In the genomic region with DNA sequence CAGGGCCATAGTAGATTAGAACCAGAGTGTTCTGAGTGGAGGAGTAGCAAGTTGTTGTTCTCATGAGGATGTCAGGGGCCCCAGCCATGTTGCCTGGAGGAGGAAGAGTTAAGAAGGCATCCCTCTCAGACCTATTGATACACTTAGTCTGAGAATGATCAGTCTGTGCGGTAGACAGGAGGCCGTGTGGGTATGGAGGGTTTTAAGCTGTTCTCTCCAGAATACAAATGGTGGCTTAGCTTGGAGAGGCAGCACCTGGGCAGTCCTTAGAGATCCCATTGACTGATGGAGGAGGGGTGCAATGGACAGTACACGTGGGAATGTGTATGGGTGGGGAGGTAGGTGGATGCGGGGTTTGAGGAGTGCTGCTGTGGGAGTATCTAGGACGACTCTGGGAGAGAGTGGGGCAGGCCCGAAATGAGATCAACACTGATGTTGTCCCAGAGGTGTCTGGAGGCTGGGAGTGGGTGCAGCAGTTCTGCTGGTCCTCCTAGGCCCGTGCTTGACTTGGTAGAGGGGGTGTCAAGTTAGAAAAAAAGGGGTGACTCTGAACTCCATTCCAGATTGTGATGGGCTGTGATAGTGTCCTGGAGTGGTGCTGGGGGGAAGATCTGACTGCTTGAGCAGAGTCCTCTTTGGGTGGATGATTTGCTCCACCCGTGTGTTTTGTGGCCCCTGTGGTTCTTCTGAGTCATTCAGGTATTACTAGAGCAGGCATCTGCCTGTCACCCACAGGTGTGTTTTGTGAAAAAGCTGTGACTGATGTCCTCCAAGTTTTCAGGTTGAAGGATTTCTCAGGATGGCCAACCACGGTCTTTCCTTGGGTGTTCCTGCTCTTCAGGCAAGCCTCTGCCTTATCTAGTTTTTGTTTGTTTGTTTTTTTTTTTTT, we compare ENCODE assay signal across 20 cellular contexts. TPM values are rescaled to one million over a fixed set of nuclear protein-coding genes. Genes with fewer than 3 reads are reported as not detected.
DNase-seq lines count a peak whose midpoint lies in the region; ATAC-seq and TF ChIP-seq lines count a peak whose summit lies in the region.
"Had no signal": no experiment of that assay in that cellular context is flagged by ENCODE, and none has a peak within 500 bp of the region (broad histone marks: within the 10 kb centered on the region; RNA-seq: fewer than 3 reads in every experiment).

No MANE protein-coding gene starts in this region.

- WGBS in suprapubic skin: 72% methylated on average over 9 of the region's 9 CpGs

- POLR2A ChIA-PET in A673 (lab: Charles Lee; ENCODE audit: low non-redundant PET): interaction anchor here (0.5 kb wide), 1 partner anchor 22 kb away, joined by 11 read pairs; no protein-coding TSS in a partner anchor

- H3K9me3 Mint-ChIP-seq in CD4-positive, CD25-positive, alpha-beta regulatory T cell: no peaks in the 10 kb centered on the region
- H3K9me3 Mint-ChIP-seq in activated T-helper 17 cell treated with anti-CD3 and anti-CD28 coated beads, Interleukin-2, amount 50 U/mL, for 72 hours: no peaks in the 10 kb centered on the region
- H3K9me3 Mint-ChIP-seq: natural killer cell had no signal

- CTCF ChIA-PET in A673 (lab: Charles Lee): no interaction called here

- DNase-seq in CD4-positive, CD25-positive, alpha-beta regulatory T cell: peak in 1 of 3 donors; percentile 79
- DNase-seq in GM12865 (ENCODE audit: low read depth) (peak; percentile 66), kidney tubule cell (ENCODE audit: low spot score) (peak; percentile 40), left cardiac atrium (no peak), A673 (ENCODE audit: low spot score) (no peak), suprapubic skin (ENCODE audit: low spot score in 2 of 2) (no peak)
- DNase-seq: effector memory CD4-positive, alpha-beta T cell; foreskin fibroblast; lower lobe of right lung; natural killer cell; NCI-H2107; NCI-H82; stimulated activated naive CD4-positive, alpha-beta T cell treated with Interleukin-2 at 50 U/mL for 16 hours; SW 1271 had no signal

- H3K27me3 ChIP-seq in CD4-positive, CD25-positive, alpha-beta regulatory T cell (ENCODE audit: control insufficient read depth, insufficient read depth, low read length): no peaks in the 10 kb centered on the region
- H3K27me3 ChIP-seq in A673 (replicated peaks; ENCODE audit: insufficient read depth, low read depth, low read length, poor library complexity) (no peaks in the 10 kb centered on the region), suprapubic skin (no peaks in the 10 kb centered on the region)
- H3K27me3 ChIP-seq: BLaER1, cardiac muscle cell, right atrium auricular region had no signal

- H3K4me3 Mint-ChIP-seq in CD4-positive, CD25-positive, alpha-beta regulatory T cell: peak overlapping the region in 2 of 4 donors; percentile 22 to 66
- H3K4me3 Mint-ChIP-seq in activated T-helper 17 cell treated with anti-CD3 and anti-CD28 coated beads, Interleukin-2, amount 50 U/mL, for 72 hours: peak overlapping the region; percentile 94
- H3K4me3 Mint-ChIP-seq: natural killer cell had no signal

- ATAC-seq in CD4-positive, CD25-positive, alpha-beta regulatory T cell (ENCODE audit: low read depth in 2 of 2): no peak
- ATAC-seq in activated T-helper 17 cell treated with anti-CD3 and anti-CD28 coated beads, Interleukin-2, amount 50 U/mL, for 72 hours (replicated peaks): peak; percentile 30
- ATAC-seq in GM18907 (IDR thresholded peaks at IDR 0.05; ENCODE audit: unreplicated experiment) (no peak), left cardiac atrium (no peak)
- ATAC-seq: HCT116, lower lobe of right lung, natural killer cell had no signal

- intact Hi-C loops in left cardiac atrium (cut with DNase I) (no loop called here), A673 (cut with micrococcal nuclease; ENCODE audit: unreplicated experiment) (no loop called here)

- H3K9me3 ChIP-seq in CD4-positive, CD25-positive, alpha-beta regulatory T cell (ENCODE audit: control insufficient read depth in 2 of 2, low read length in 2 of 2): no peaks in the 10 kb centered on the region
- H3K9me3 ChIP-seq in A673 (ENCODE audit: low read depth, low read length, poor library complexity, severe bottlenecking) (no peaks in the 10 kb centered on the region), suprapubic skin (no peaks in the 10 kb centered on the region)
- H3K9me3 ChIP-seq: BLaER1, lower lobe of right lung, right atrium auricular region had no signal

- peak overlapping the region; percentile 86 to 97 (median 89) for H3K27ac Mint-ChIP-seq in CD4-positive, CD25-positive, alpha-beta regulatory T cell
- H3K27ac Mint-ChIP-seq in activated T-helper 17 cell treated with anti-CD3 and anti-CD28 coated beads, Interleukin-2, amount 50 U/mL, for 72 hours: peak overlapping the region; percentile 99

- peaks cover 10% of the 10 kb centered on the region for H3K36me3 ChIP-seq in CD4-positive, CD25-positive, alpha-beta regulatory T cell (ENCODE audit: control insufficient read depth, insufficient read depth, low read length)
- H3K36me3 ChIP-seq in A673 (ENCODE audit: insufficient read depth, low read length, poor library complexity, severe bottlenecking): peaks cover 5% of the 10 kb centered on the region
- H3K36me3 ChIP-seq in suprapubic skin: peaks cover 10% of the 10 kb centered on the region

- TF ChIP-seq POLR2A in suprapubic skin (IDR thresholded peaks at IDR 0.05): no peak

- peaks cover 27% of the 10 kb centered on the region for H3K4me1 ChIP-seq in CD4-positive, CD25-positive, alpha-beta regulatory T cell (ENCODE audit: control insufficient read depth, insufficient read depth, low read length, poor library complexity, severe bottlenecking)
- peaks cover 9% of the 10 kb centered on the region for H3K4me1 ChIP-seq in A673 (ENCODE audit: insufficient read depth, low read length, poor library complexity, severe bottlenecking)
- H3K4me1 ChIP-seq in suprapubic skin: peaks cover 30% of the 10 kb centered on the region

- H3K36me3 Mint-ChIP-seq in CD4-positive, CD25-positive, alpha-beta regulatory T cell: peaks cover 13% of the 10 kb centered on the region
- H3K36me3 Mint-ChIP-seq in activated T-helper 17 cell treated with anti-CD3 and anti-CD28 coated beads, Interleukin-2, amount 50 U/mL, for 72 hours (ENCODE audit: low read depth): peaks cover 39% of the 10 kb centered on the region
- H3K36me3 Mint-ChIP-seq: natural killer cell had no signal

- peak overlapping the region; percentile 23 for H3K27ac ChIP-seq in CD4-positive, CD25-positive, alpha-beta regulatory T cell (ENCODE audit: insufficient read depth, low read length, poor library complexity, severe bottlenecking)
- H3K27ac ChIP-seq in A673 (ENCODE audit: low read depth, low read length, poor library complexity, severe bottlenecking): no peak overlapping the region
- no peak overlapping the region for H3K27ac ChIP-seq in suprapubic skin
- H3K27ac ChIP-seq: BLaER1, cardiac muscle cell, lower lobe of right lung, right atrium auricular region had no signal

- peaks cover 17 to 42% (median 30%) of the 10 kb centered on the region in 4 donors for H3K4me1 Mint-ChIP-seq in CD4-positive, CD25-positive, alpha-beta regulatory T cell
- peaks cover 35% of the 10 kb centered on the region for H3K4me1 Mint-ChIP-seq in activated T-helper 17 cell treated with anti-CD3 and anti-CD28 coated beads, Interleukin-2, amount 50 U/mL, for 72 hours

- no TSS peak for BruUV-seq in A673 (replicated peaks; lab: Mats Ljungman, UMichigan)

- no peak for TF ChIP-seq CTCF in GM12865 (IDR thresholded peaks at IDR 0.05; ENCODE audit: insufficient read depth, low read depth, low read length, missing control alignments)
- TF ChIP-seq CTCF in A673 (conservative IDR thresholded peaks at IDR 0.05; ENCODE audit: low read depth, low read length): no peak
- no peak for TF ChIP-seq CTCF in suprapubic skin (IDR thresholded peaks at IDR 0.05)

- no peak for TF ChIP-seq EP300 in suprapubic skin (IDR thresholded peaks at IDR 0.05)

- H3K27me3 Mint-ChIP-seq in CD4-positive, CD25-positive, alpha-beta regulatory T cell: peaks cover 12% of the 10 kb centered on the region
- H3K27me3 Mint-ChIP-seq in activated T-helper 17 cell treated with anti-CD3 and anti-CD28 coated beads, Interleukin-2, amount 50 U/mL, for 72 hours: no peaks in the 10 kb centered on the region

- no peak overlapping the region for H3K4me3 ChIP-seq in CD4-positive, CD25-positive, alpha-beta regulatory T cell (ENCODE audit: low read depth, low read length)
- no peak overlapping the region for H3K4me3 ChIP-seq in GM12865 (ENCODE audit: low read depth, low read length)
- H3K4me3 ChIP-seq in A673 (ENCODE audit: low read depth, low read length, poor library complexity, severe bottlenecking): no peak overlapping the region
- H3K4me3 ChIP-seq in suprapubic skin: no peak overlapping the region
- H3K4me3 ChIP-seq: BLaER1, cardiac muscle cell, lower lobe of right lung, right atrium auricular region had no signal

RNA-seq across cellular contexts. Expression of a gene that starts 44.7 kb away (rescaled TPM):
- 21.0 TPM for total RNA-seq in CD4-positive, CD25-positive, alpha-beta regulatory T cell
- polyA plus RNA-seq in CD4-positive, CD25-positive, alpha-beta regulatory T cell: 10 to 100 TPM; 21.9 to 38.4 (median 30.7) TPM
- 10 to 100 TPM; 24.0 to 37.3 TPM for total RNA-seq in activated T-helper 17 cell treated with anti-CD3 and anti-CD28 coated beads, Interleukin-2, amount 50 U/mL, for 72 hours
- total RNA-seq in left cardiac atrium (10 to 100 TPM; 10.9 to 14.4 TPM), A673 (2021) (15.3 and 17.0 TPM in 2 replicates), suprapubic skin (10 to 100 TPM; 12.4 to 21.6 (median 15.3) TPM)

RNA-seq across cellular contexts. Expression of a gene that starts 58.8 kb away (rescaled TPM):
- 330 TPM for total RNA-seq in CD4-positive, CD25-positive, alpha-beta regulatory T cell
- 100 to 1,000 TPM; 131 to 188 (median 173) TPM for polyA plus RNA-seq in CD4-positive, CD25-positive, alpha-beta regulatory T cell
- total RNA-seq in activated T-helper 17 cell treated with anti-CD3 and anti-CD28 coated beads, Interleukin-2, amount 50 U/mL, for 72 hours: 100 to 1,000 TPM; 385 to 468 TPM
- 100 to 1,000 TPM; 230 to 248 TPM for total RNA-seq in left cardiac atrium
- total RNA-seq in A673 (2021): 343 and 350 TPM in 2 replicates
- total RNA-seq in suprapubic skin: 100 to 1,000 TPM; 189 to 236 (median 222) TPM

Comparison
In these comparisons a context has a peak if more than half of its experiments do, and no peak if none do; other contexts are left out.
1. DNase-seq: peak in GM12865 (single experiment) and kidney tubule cell (single experiment); none in left cardiac atrium (single experiment), A673 (single experiment) and suprapubic skin (0 of 2).